1 cellular context compared by ENCODE assay signal in the genomic region with DNA sequence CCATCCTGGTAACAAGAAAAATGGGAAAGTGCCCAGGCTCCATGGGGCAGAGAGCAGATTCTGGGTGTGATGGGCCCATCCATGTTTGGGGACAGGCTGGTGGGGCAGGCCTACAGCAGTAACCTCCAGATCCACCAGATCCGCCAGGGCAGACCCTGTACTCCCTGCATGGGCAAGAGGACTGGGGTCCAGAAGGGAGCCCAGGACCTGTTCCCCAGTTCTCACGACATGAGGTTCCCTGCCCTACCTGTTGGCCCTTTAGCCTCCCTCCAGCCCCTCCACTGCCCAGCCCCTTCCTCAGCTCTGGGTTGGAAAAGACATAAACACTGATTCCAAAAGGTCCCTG.
TF ChIP-seq lines count a peak whose summit lies in the region.

No MANE protein-coding gene starts in this region.

TF ChIP-seq in H1, 55 proteins besides CTCF, POLR2A, EP300 and RAD21:
- no peak for TF ChIP-seq SIX5 (IDR thresholded peaks at IDR 0.05; ENCODE audit: low read depth, low read length)
- no peak for TF ChIP-seq PHF8 (conservative IDR thresholded peaks at IDR 0.05; ENCODE audit: low read depth, low read length)
- TF ChIP-seq CTBP2 (IDR thresholded peaks at IDR 0.05; ENCODE audit: borderline replicate concordance, insufficient read depth, insufficient read length, low read length), result no peak
